In genomic region chr9:127204771-127205470, GRCh38 we compare ENCODE assay signal across 1 cellular context.
TF ChIP-seq lines count a peak whose summit lies in the region.

No MANE protein-coding gene starts in this region.

TF ChIP-seq in GM12878, 131 proteins besides CTCF, POLR2A, EP300 and RAD21 (continued from another document):
- no peak for TF ChIP-seq PRDM15 (CRISPR knock-in tag; IDR thresholded peaks at IDR 0.05)
- TF ChIP-seq SMAD1 (IDR thresholded peaks at IDR 0.05; ENCODE audit: low read depth, partially characterized antibody) = no peak
- TF ChIP-seq FOS (IDR thresholded peaks at IDR 0.05; ENCODE audit: borderline replicate concordance, extremely low read depth, insufficient read length) = no peak
